12 cellular contexts compared by ENCODE assay signal in the genomic region with DNA sequence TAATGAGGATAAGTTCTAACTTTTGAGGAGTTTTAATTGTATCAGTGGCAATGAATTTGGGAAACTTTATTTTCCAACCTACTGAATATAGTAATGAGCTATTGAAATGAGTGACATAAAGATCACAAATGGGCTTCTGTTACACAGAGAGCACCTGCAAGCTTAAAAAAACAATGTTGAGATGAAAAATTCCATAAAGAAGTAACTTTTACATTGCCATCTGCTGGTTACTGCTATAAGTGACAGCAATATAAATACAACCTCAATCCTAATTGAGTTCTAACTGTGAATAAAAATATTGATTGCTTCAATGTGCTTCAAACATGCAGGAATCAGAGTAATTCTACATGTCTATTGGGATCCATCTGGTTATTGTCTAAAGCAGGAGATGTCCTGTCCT. TPM values are rescaled to one million over a fixed set of nuclear protein-coding genes. Genes with fewer than 3 reads are reported as not detected.
DNase-seq lines count a peak whose midpoint lies in the region; ATAC-seq and TF ChIP-seq lines count a peak whose summit lies in the region.
"Had no signal": no experiment of that assay in that cellular context is flagged by ENCODE, and none has a peak within 500 bp of the region (broad histone marks: within the 10 kb centered on the region; RNA-seq: fewer than 3 reads in every experiment).

No MANE protein-coding gene starts in this region.

- TF ChIP-seq POLR2A in prostate gland (IDR thresholded peaks at IDR 0.05) (no peak), sigmoid colon (IDR thresholded peaks at IDR 0.05) (no peak)

- H3K9me3 ChIP-seq in prostate gland = no peaks in the 10 kb centered on the region
- no peaks in the 10 kb centered on the region for H3K9me3 ChIP-seq in sigmoid colon

- peak; percentile 6 for DNase-seq in NCI-H510A treated with DMSO at 0.1 percent for 48 hours (lab: John Stamatoyannopoulos, UW)
- DNase-seq in NCI-H510A (lab: John Stamatoyannopoulos, UW) = no peak
- DNase-seq in dermis microvascular lymphatic vessel endothelial cell (ENCODE audit: low read depth in 2 of 2) = peak; percentile 10 to 22
- no peak for DNase-seq in prostate gland (ENCODE audit: low spot score)
- DNase-seq in sigmoid colon = no peak
- no peak for DNase-seq in cerebellum (ENCODE audit: low spot score)
- DNase-seq: activated naive CD8-positive, alpha-beta T cell treated with anti-CD3 and anti-CD28 coated beads, Interleukin-2, amount 10 ng/mL, durations not matched to agents 7 days and 5 days; CD4-positive, CD25-positive, alpha-beta regulatory T cell; NCI-H2107; substantia nigra had no signal

- H3K27ac ChIP-seq in prostate gland (no peak overlapping the region), sigmoid colon (no peak overlapping the region)

- H3K4me3 ChIP-seq in prostate gland (no peak overlapping the region), sigmoid colon (no peak overlapping the region)

- H3K27me3 ChIP-seq in prostate gland (replicated peaks; ENCODE audit: insufficient read depth) (no peaks in the 10 kb centered on the region), sigmoid colon (no peaks in the 10 kb centered on the region)

- H3K36me3 ChIP-seq in prostate gland (no peaks in the 10 kb centered on the region), sigmoid colon (no peaks in the 10 kb centered on the region)

- H3K4me1 ChIP-seq in prostate gland (replicated peaks) = no peaks in the 10 kb centered on the region
- H3K4me1 ChIP-seq in sigmoid colon = no peaks in the 10 kb centered on the region

- no peak for TF ChIP-seq EP300 in sigmoid colon (IDR thresholded peaks at IDR 0.05)

- no peak for ATAC-seq in HG03442 (IDR thresholded peaks at IDR 0.05; ENCODE audit: unreplicated experiment)

- intact Hi-C loops in prostate gland (cut with DNase I) = loop anchor here (10.0 kb wide), 1 partner anchor 212 kb away; no protein-coding TSS in a partner anchor
- intact Hi-C loops in sigmoid colon (cut with DNase I) = no loop called here

- TF ChIP-seq CTCF in LNCAP (IDR thresholded peaks at IDR 0.05) (peak; percentile 69), prostate gland (IDR thresholded peaks at IDR 0.05) (peak in 3 of 4 experiments; percentile 33 to 62 (median 53)), sigmoid colon (IDR thresholded peaks at IDR 0.05) (no peak)

RNA-seq across cellular contexts. Expression of gene WIF1, which starts 14.2 kb away (rescaled TPM):
- total RNA-seq in dermis microvascular lymphatic vessel endothelial cell (under 0.01 TPM in 1 of 2 replicates, not detected in the other), prostate gland (10 to 100 TPM in 1 of 2 donors, 1 to 10 TPM in 1; 6.8 to 45.8 TPM), sigmoid colon (not detected), cerebellum (0.45 TPM)
- under 1 TPM in 1 of 3 donors, not detected in 2; 0.15 TPM for polyA plus RNA-seq in sigmoid colon
- total RNA-seq: activated naive CD8-positive, alpha-beta T cell treated with anti-CD3 and anti-CD28 coated beads, Interleukin-2, amount 10 ng/mL, durations not matched to agents 7 days and 5 days; CD4-positive, CD25-positive, alpha-beta regulatory T cell had no signal
- polyA plus RNA-seq: CD4-positive, CD25-positive, alpha-beta regulatory T cell had no signal

Comparison
In these comparisons a context has a peak if more than half of its experiments do, and no peak if none do; other contexts are left out.
1. DNase-seq: peak in NCI-H510A treated with DMSO at 0.1 percent for 48 hours (single experiment) and dermis microvascular lymphatic vessel endothelial cell (2 of 2); none in NCI-H510A (single experiment), prostate gland (single experiment), sigmoid colon (single experiment) and cerebellum (single experiment).
2. CTCF ChIP-seq: peak in LNCAP (single experiment) and prostate gland (3 of 4); none in sigmoid colon (0 of 4).